Comparison of ENCODE assay signal across 15 cellular contexts in the genomic region with DNA sequence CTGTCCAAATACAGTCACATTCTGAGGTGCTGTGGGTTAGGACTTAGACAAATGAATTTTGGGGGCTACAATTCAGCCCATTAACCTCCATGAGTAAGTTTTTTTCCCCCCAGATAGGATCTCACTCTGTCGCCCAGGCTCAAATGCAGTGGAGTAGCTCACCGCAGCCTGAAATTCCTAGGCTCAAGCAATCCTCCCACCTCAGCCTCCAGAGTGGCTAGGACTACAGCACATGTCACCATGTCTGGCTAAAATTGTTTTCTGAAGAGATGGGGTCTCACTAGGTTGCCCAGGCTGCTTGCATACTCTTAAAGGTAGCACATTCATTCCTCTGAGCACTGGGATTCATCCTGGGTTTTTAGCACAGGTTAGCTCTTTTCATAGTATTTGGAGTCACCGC. TPM values are rescaled to one million over a fixed set of nuclear protein-coding genes. Genes with fewer than 3 reads are reported as not detected.
DNase-seq lines count a peak whose midpoint lies in the region; ATAC-seq, FAIRE-seq and TF ChIP-seq lines count a peak whose summit lies in the region.
"Had no signal": no experiment of that assay in that cellular context is flagged by ENCODE, and none has a peak within 500 bp of the region (broad histone marks: within the 10 kb centered on the region; RNA-seq: fewer than 3 reads in every experiment).

No MANE protein-coding gene starts in this region.

- in situ Hi-C loops in HepG2 (cut with HindIII; ENCODE audit: extremely low pct_ligation_motif_present, low pct_unique_long_range_greater_than_20kb): no loop called here
- in situ Hi-C loops in GM12878 (cut with MboI): no loop called here

- no peak overlapping the region for H3K4me3 Mint-ChIP-seq in stimulated activated effector memory CD8-positive, alpha-beta T cell treated with anti-CD3 and anti-CD28 coated beads, Interleukin-12 subunit alpha, Interleukin-12 subunit beta, amount 100 ng/mL, for 72 hours
- H3K4me3 Mint-ChIP-seq: B cell; CD8-positive, alpha-beta memory T cell had no signal

- ATAC-seq in HepG2 (no peak), right lobe of liver (no peak), GM12878 (no peak), HG03108 (IDR thresholded peaks at IDR 0.05; ENCODE audit: unreplicated experiment) (no peak), gastroesophageal sphincter (no peak)
- no peak for ATAC-seq in stimulated activated effector memory CD8-positive, alpha-beta T cell treated with anti-CD3 and anti-CD28 coated beads, Interleukin-12 subunit alpha, Interleukin-12 subunit beta, amount 100 ng/mL, for 72 hours
- ATAC-seq: HCT116 had no signal

- WGBS in HepG2 (ENCODE audit: low lambda C conversion rate): 99% methylated on average over 3 of the region's 3 CpGs
- WGBS in right lobe of liver (ENCODE audit: insufficient coverage, low coverage, low lambda C conversion rate, missing lambda C conversion rate): 88% methylated on average over 1 of the region's 3 CpGs
- 98% methylated on average over 3 of the region's 3 CpGs for WGBS in GM12878 (ENCODE audit: insufficient coverage, insufficient replicate concordance, low lambda C conversion rate, missing lambda C conversion rate)
- 93 to 100% methylated on average over 1 to 3 of the region's 3 CpGs for WGBS in gastroesophageal sphincter (ENCODE audit: low coverage in 1 of 2), 2 donors

- H3K9me3 ChIP-seq in HepG2 (ENCODE audit: low read length) (no peaks in the 10 kb centered on the region), right lobe of liver (no peaks in the 10 kb centered on the region), HEK293 (ENCODE audit: control insufficient read depth, insufficient read depth, low read depth, low read length) (no peaks in the 10 kb centered on the region), GM12878 (replicated peaks; ENCODE audit: control insufficient read depth, insufficient read depth, low read length) (no peaks in the 10 kb centered on the region), gastroesophageal sphincter (no peaks in the 10 kb centered on the region)
- H3K9me3 ChIP-seq: BLaER1 treated with 17β-estradiol and CSF1 and Interleukin-3, amounts not matched to agents 10 nM and 100 nM had no signal

- peaks cover 44% of the 10 kb centered on the region for H3K79me2 ChIP-seq in HepG2 (ENCODE audit: insufficient read depth, low read length)
- H3K79me2 ChIP-seq in GM12878 (ENCODE audit: control insufficient read depth, insufficient read depth, low read length): peaks cover 39% of the 10 kb centered on the region

- CTCF ChIA-PET in HepG2 (lab: Yijun Ruan, JAX; ENCODE audit: low intra/inter-chr PET ratio, low total read pairs) (no interaction called here), HEK293 (lab: Yijun Ruan, JAX) (interaction anchor here (0.7 to 1.0 kb wide), 2 partner anchors 17 to 86 kb away, joined by 3 to 4 read pairs; no protein-coding TSS in a partner anchor), GM12878 (lab: Yijun Ruan, JAX) (interaction anchor here (1.2 to 1.7 kb wide), 4 partner anchors 19 to 164 kb away, joined by 3 to 5 read pairs (median 4); a partner anchor contains a TSS)

- POLR2A ChIA-PET in HepG2 (lab: Yijun Ruan, JAX) (no interaction called here), HEK293 (lab: Yijun Ruan, JAX) (no interaction called here), GM12878 (lab: Charles Lee) (no interaction called here)

- H4K20me1 ChIP-seq in HepG2 (ENCODE audit: insufficient read depth, low read length): peaks cover 31% of the 10 kb centered on the region
- H4K20me1 ChIP-seq in GM12878 (ENCODE audit: control insufficient read depth, insufficient read depth): peaks cover 7% of the 10 kb centered on the region; the same call in 1 of the 2 replicates

- H3K4me1 ChIP-seq in HepG2 (ENCODE audit: insufficient read depth, low read length): no peaks in the 10 kb centered on the region
- H3K4me1 ChIP-seq in right lobe of liver: peaks cover 0 to 4% (median 0%) of the 10 kb centered on the region in 4 donors
- peaks cover 6% of the 10 kb centered on the region for H3K4me1 ChIP-seq in HEK293 (ENCODE audit: control insufficient read depth, insufficient read depth, low read length)
- H3K4me1 ChIP-seq in GM12878 (ENCODE audit: control insufficient read depth, insufficient read depth, low read length): no peaks in the 10 kb centered on the region
- H3K4me1 ChIP-seq in gastroesophageal sphincter: peaks cover 0 to 26% (median 12%) of the 10 kb centered on the region in 3 donors

- no peak for FAIRE-seq in HepG2 (lab: Jason Lieb, UNC)
- FAIRE-seq in GM12878 (lab: Jason Lieb, UNC): no peak

- no peak overlapping the region for H3K27ac ChIP-seq in HepG2 (ENCODE audit: extremely low read length, insufficient read depth, low read length)
- no peak overlapping the region for H3K27ac ChIP-seq in right lobe of liver
- H3K27ac ChIP-seq in HEK293 (ENCODE audit: extremely low read depth, low read depth, low read length): no peak overlapping the region
- no peak overlapping the region for H3K27ac ChIP-seq in GM12878 (ENCODE audit: control insufficient read depth, insufficient read depth)
- H3K27ac ChIP-seq in gastroesophageal sphincter: no peak overlapping the region
- H3K27ac ChIP-seq: BLaER1 treated with 17β-estradiol and CSF1 and Interleukin-3, amounts not matched to agents 10 nM and 100 nM had no signal

- no TSS peak for BruUV-seq in HepG2 (replicated peaks; lab: Mats Ljungman, UMichigan)
- BruUV-seq in GM12878 (replicated peaks; lab: Mats Ljungman, UMichigan): TSS peak; percentile 8

- TF ChIP-seq EP300 in HepG2 (IDR thresholded peaks at IDR 0.05; ENCODE audit: low read depth in 2 of 2, low read length in 2 of 2) (no peak), HepG2 (CRISPR knock-in tag; IDR thresholded peaks at IDR 0.05; ENCODE audit: borderline replicate concordance) (no peak), GM12878 (IDR thresholded peaks at IDR 0.05; ENCODE audit: borderline replicate concordance in 1 of 2, control insufficient read depth in 1 of 2, low read depth in 2 of 2, low read length in 2 of 2) (no peak), gastroesophageal sphincter (IDR thresholded peaks at IDR 0.05) (no peak)

- H3K36me3 ChIP-seq in HepG2 (replicated peaks in 1 of 2; ENCODE audit: control insufficient read depth in 1 of 2, insufficient read depth in 2 of 2, low read length in 2 of 2) (peaks cover 16 to 68% of the 10 kb centered on the region in 2 experiments), right lobe of liver (peaks cover 6 to 60% (median 19%) of the 10 kb centered on the region in 4 donors), HEK293 (ENCODE audit: control insufficient read depth in 2 of 2, insufficient read depth in 1 of 2, low read length in 2 of 2) (peaks cover 59 to 80% of the 10 kb centered on the region in 2 experiments), GM12878 (ENCODE audit: control insufficient read depth in 2 of 2, insufficient read depth in 2 of 2, low read length in 1 of 2) (peaks cover 10 to 37% of the 10 kb centered on the region in 2 experiments), gastroesophageal sphincter (peaks cover 6 to 72% of the 10 kb centered on the region in 2 donors)

- SMC1A ChIA-PET in GM12878 (lab: Charles Lee; ENCODE audit: uncharacterized antibody, unreplicated experiment): interaction anchor here (0.6 to 2.3 kb wide), 8 partner anchors 8 to 86 kb away, joined by 3 to 8 read pairs (median 4); no protein-coding TSS in a partner anchor

- DNase-seq in HepG2 (ENCODE audit: low spot score) (no peak), right lobe of liver (no peak), GM12878 (ENCODE audit: low read depth, low spot score) (no peak)
- no peak for DNase-seq in stimulated activated effector memory CD8-positive, alpha-beta T cell treated with anti-CD3 and anti-CD28 coated beads, Interleukin-12 subunit alpha, Interleukin-12 subunit beta, amount 100 ng/mL, for 72 hours (ENCODE audit: low spot score in 2 of 2)
- DNase-seq: CD8-positive, alpha-beta memory T cell; COR-L47; GDM1; GOT3; H7 had no signal

- H3K4me1 Mint-ChIP-seq in stimulated activated effector memory CD8-positive, alpha-beta T cell treated with anti-CD3 and anti-CD28 coated beads, Interleukin-12 subunit alpha, Interleukin-12 subunit beta, amount 100 ng/mL, for 72 hours: peaks cover 6% of the 10 kb centered on the region

- H3K4me3 ChIP-seq in HepG2 (replicated peaks in 1 of 3; ENCODE audit: insufficient read depth in 1 of 3, low read depth in 2 of 3, low read length in 3 of 3) (no peak overlapping the region), right lobe of liver (no peak overlapping the region), HEK293 (ENCODE audit: low read depth, low read length) (no peak overlapping the region), GM12878 (no peak overlapping the region), gastroesophageal sphincter (no peak overlapping the region)
- H3K4me3 ChIP-seq: BLaER1 treated with 17β-estradiol and CSF1 and Interleukin-3, amounts not matched to agents 10 nM and 100 nM had no signal

- no peaks in the 10 kb centered on the region for H3K9me3 Mint-ChIP-seq in stimulated activated effector memory CD8-positive, alpha-beta T cell treated with anti-CD3 and anti-CD28 coated beads, Interleukin-12 subunit alpha, Interleukin-12 subunit beta, amount 100 ng/mL, for 72 hours
- H3K9me3 Mint-ChIP-seq: CD8-positive, alpha-beta memory T cell had no signal

- H3K27me3 ChIP-seq in HepG2 (ENCODE audit: control insufficient read depth in 1 of 2, insufficient read depth in 2 of 2, low read length in 2 of 2) (no peaks in the 10 kb centered on the region), right lobe of liver (no peaks in the 10 kb centered on the region), GM12878 (replicated peaks in 1 of 2; ENCODE audit: control insufficient read depth in 2 of 2, insufficient read depth in 2 of 2, low read length in 1 of 2) (no peaks in the 10 kb centered on the region), gastroesophageal sphincter (no peaks in the 10 kb centered on the region)
- H3K27me3 ChIP-seq: BLaER1 treated with 17β-estradiol and CSF1 and Interleukin-3, amounts not matched to agents 10 nM and 100 nM had no signal

- peak overlapping the region; percentile 77 for H3K27ac Mint-ChIP-seq in stimulated activated effector memory CD8-positive, alpha-beta T cell treated with anti-CD3 and anti-CD28 coated beads, Interleukin-12 subunit alpha, Interleukin-12 subunit beta, amount 100 ng/mL, for 72 hours
- H3K27ac Mint-ChIP-seq: B cell had no signal

- TF ChIP-seq POLR2A in HepG2 (IDR thresholded peaks at IDR 0.05; ENCODE audit: insufficient read depth in 1 of 2, low read depth in 2 of 2, low read length in 2 of 2) (no peak), right lobe of liver (IDR thresholded peaks at IDR 0.05) (no peak), GM12878 (IDR thresholded peaks at IDR 0.05; ENCODE audit: low read depth, low read length) (no peak), gastroesophageal sphincter (IDR thresholded peaks at IDR 0.05) (no peak)

- no peak for TF ChIP-seq CTCF in HepG2 (CRISPR knock-in tag; IDR thresholded peaks at IDR 0.05)
- no peak for TF ChIP-seq CTCF in right lobe of liver (IDR thresholded peaks at IDR 0.05)
- no peak for TF ChIP-seq CTCF in HEK293 (tag by site-specific recombination; IDR thresholded peaks at IDR 0.05)
- TF ChIP-seq CTCF in GM12878 (IDR thresholded peaks at IDR 0.05 in 2 of 3, conservative IDR thresholded peaks at IDR 0.05 in 1 of 3; ENCODE audit: control insufficient read depth in 2 of 3, extremely low read depth in 1 of 3, insufficient read depth in 1 of 3, low read depth in 3 of 3, low read length in 3 of 3): no peak
- no peak for TF ChIP-seq CTCF in gastroesophageal sphincter (IDR thresholded peaks at IDR 0.05)

- H3K9ac ChIP-seq in HepG2 (ENCODE audit: insufficient read depth, low read depth, low read length) (no peak overlapping the region), GM12878 (ENCODE audit: control insufficient read depth, insufficient read depth, low read length) (no peak overlapping the region)
- H3K9ac ChIP-seq: BLaER1 treated with 17β-estradiol and CSF1 and Interleukin-3, amounts not matched to agents 10 nM and 100 nM had no signal

- TF ChIP-seq RAD21 in HepG2 (CRISPR knock-in tag; IDR thresholded peaks at IDR 0.05) (no peak), GM12878 (IDR thresholded peaks at IDR 0.05; ENCODE audit: insufficient read depth, low read depth, low read length) (no peak)

- intact Hi-C loops in HepG2 (cut with micrococcal nuclease; ENCODE audit: unreplicated experiment) (no loop called here), right lobe of liver (cut with DNase I) (no loop called here), GM12878 (cut with micrococcal nuclease; ENCODE audit: unreplicated experiment) (no loop called here)

- H3K36me3 Mint-ChIP-seq in stimulated activated effector memory CD8-positive, alpha-beta T cell treated with anti-CD3 and anti-CD28 coated beads, Interleukin-12 subunit alpha, Interleukin-12 subunit beta, amount 100 ng/mL, for 72 hours: peaks cover 93% of the 10 kb centered on the region

- no peak overlapping the region for H3K4me2 ChIP-seq in HepG2 (ENCODE audit: low read depth, low read length)
- no peak overlapping the region for H3K4me2 ChIP-seq in GM12878 (ENCODE audit: control insufficient read depth, insufficient read depth)
- H3K4me2 ChIP-seq: BLaER1 treated with 17β-estradiol and CSF1 and Interleukin-3, amounts not matched to agents 10 nM and 100 nM had no signal

- H2AFZ ChIP-seq in HepG2 (ENCODE audit: low read length): no peak overlapping the region
- H2AFZ ChIP-seq in GM12878 (ENCODE audit: control insufficient read depth, low read depth, low read length): no peak overlapping the region

- RAD21 ChIA-PET in GM12878 (lab: Charles Lee; ENCODE audit: unreplicated experiment): interaction anchor here (1.2 kb wide), 1 partner anchor 17 kb away, joined by 3 read pairs; no protein-coding TSS in a partner anchor

RNA-seq across cellular contexts. Expression of a gene that starts 22.2 kb away (rescaled TPM):
- total RNA-seq in HepG2 (2016; rRNA removed; fragmentation: Illumina TruSeq; extraction: Trizol) (171 and 233 TPM in 2 replicates), right lobe of liver (10 to 100 TPM; 50.8 to 80.5 (median 65.0) TPM), GM12878 (2014; rRNA removed) (88.9 and 112 TPM in 2 replicates), GM12878 (2014; rRNA removed; fragmentation: Illumina TruSeq; extraction: Trizol) (62.7 and 64.6 TPM in 2 replicates), GM12878 (2021) (155 and 165 TPM in 2 replicates), gastroesophageal sphincter (100 to 1,000 TPM; 116 to 212 (median 129) TPM)
- 21.6 and 28.6 TPM in 2 replicates for total RNA-seq in HepG2 (2016; cell fraction: cytosol; rRNA removed; fragmentation: Illumina TruSeq; extraction: Trizol; ENCODE audit: low read depth)
- 162 and 226 TPM in 2 replicates for total RNA-seq in HepG2 (2016; cell fraction: insoluble cytoplasmic fraction; rRNA removed; fragmentation: Illumina TruSeq; extraction: Trizol)
- total RNA-seq in HepG2 (2016; cell fraction: membrane; rRNA removed; fragmentation: Illumina TruSeq; extraction: Trizol): 47.0 and 51.3 TPM in 2 replicates
- 47.7 and 59.2 TPM in 2 replicates for total RNA-seq in HepG2 (2016; cell fraction: nucleus; rRNA removed; fragmentation: Illumina TruSeq; extraction: Trizol)
- polyA plus RNA-seq in HepG2 (2011; rRNA removed) (58.8 and 82.4 TPM in 2 replicates), GM12878 (2011; rRNA removed) (225 and 324 TPM in 2 replicates), GM12878 (2014; fragmentation: Illumina TruSeq; extraction: Trizol) (83.8 and 85.3 TPM in 2 replicates), GM12878 (2014; fragmentation: Nextera tagmentation; extraction: Ambion mirVana) (10 to 100 TPM; 18.6 to 30.9 TPM), GM12878 (2014; rRNA removed) (159 and 170 TPM in 2 replicates), GM12878 (2016; fragmentation: Nextera tagmentation; extraction: Ambion mirVana) (100 to 1,000 TPM; 339 to 385 TPM)
- 55.3 and 74.3 TPM in 2 replicates for polyA plus RNA-seq in HepG2 (2011; cell fraction: cytosol; rRNA removed)
- 25.5 and 29.5 TPM in 2 replicates for polyA plus RNA-seq in HepG2 (2011; cell fraction: nucleus; rRNA removed)
- polyA plus RNA-seq in HepG2 (2012): 83.8 and 93.7 TPM in 2 replicates
- 12.3 and 12.6 TPM in 2 replicates for polyA plus RNA-seq in HepG2 (2016; cell fraction: cytosol; fragmentation: Illumina TruSeq; extraction: Trizol; ENCODE audit: low read depth)
- polyA plus RNA-seq in HepG2 (2016; cell fraction: insoluble cytoplasmic fraction; fragmentation: Illumina TruSeq; extraction: Trizol; ENCODE audit: low read depth): 264 and 283 TPM in 2 replicates
- polyA plus RNA-seq in HepG2 (2016; cell fraction: membrane; fragmentation: Illumina TruSeq; extraction: Trizol; ENCODE audit: low read depth): 21.0 and 27.2 TPM in 2 replicates
- polyA plus RNA-seq in HepG2 (2016; cell fraction: nucleus; fragmentation: Illumina TruSeq; extraction: Trizol; ENCODE audit: insufficient read depth, low read depth): 87.6 and 93.0 TPM in 2 replicates
- 21.1 and 47.5 TPM in 2 replicates for polyA minus RNA-seq in HepG2 (2011; rRNA and poly(A)+ RNA removed; ENCODE audit: low replicate concordance)
- 77.8 and 82.7 TPM in 2 replicates for polyA minus RNA-seq in HepG2 (2011; cell fraction: cytosol; rRNA and poly(A)+ RNA removed)
- polyA minus RNA-seq in HepG2 (2011; cell fraction: nucleus; rRNA and poly(A)+ RNA removed): 39.3 and 42.2 TPM in 2 replicates
- 47.7 and 59.6 TPM in 2 replicates for total RNA-seq in GM12878 (2013; cell fraction: nucleolus; rRNA removed)
- polyA plus RNA-seq in GM12878 (2011; ENCODE audit: low read depth): 32.4 TPM
- 82.5 and 86.9 TPM in 2 replicates for polyA plus RNA-seq in GM12878 (2011; cell fraction: cytosol; rRNA removed)
- 46.6 and 57.0 TPM in 2 replicates for polyA plus RNA-seq in GM12878 (2011; cell fraction: nucleus; rRNA removed)
- polyA plus RNA-seq in GM12878 (2012): 76.3 and 94.2 TPM in 2 replicates
- polyA minus RNA-seq in GM12878 (2011; rRNA and poly(A)+ RNA removed): 45.1 and 148 TPM in 2 replicates
- 69.5 and 87.0 TPM in 2 replicates for polyA minus RNA-seq in GM12878 (2011; cell fraction: cytosol; rRNA and poly(A)+ RNA removed)
- 10.0 and 23.6 TPM in 2 replicates for polyA minus RNA-seq in GM12878 (2011; cell fraction: nucleus; rRNA and poly(A)+ RNA removed)

RNA-seq across cellular contexts. Expression of a gene that starts 26.9 kb away (rescaled TPM):
- total RNA-seq in HepG2 (2016; rRNA removed; fragmentation: Illumina TruSeq; extraction: Trizol) (340 and 507 TPM in 2 replicates), right lobe of liver (100 to 1,000 TPM; 125 to 186 (median 149) TPM), GM12878 (2014; rRNA removed) (100 and 114 TPM in 2 replicates), GM12878 (2014; rRNA removed; fragmentation: Illumina TruSeq; extraction: Trizol) (404 and 421 TPM in 2 replicates), GM12878 (2021) (202 and 204 TPM in 2 replicates), gastroesophageal sphincter (100 to 1,000 TPM; 313 to 463 (median 399) TPM)
- 137 and 143 TPM in 2 replicates for total RNA-seq in HepG2 (2016; cell fraction: cytosol; rRNA removed; fragmentation: Illumina TruSeq; extraction: Trizol; ENCODE audit: low read depth)
- 343 and 521 TPM in 2 replicates for total RNA-seq in HepG2 (2016; cell fraction: insoluble cytoplasmic fraction; rRNA removed; fragmentation: Illumina TruSeq; extraction: Trizol)
- total RNA-seq in HepG2 (2016; cell fraction: membrane; rRNA removed; fragmentation: Illumina TruSeq; extraction: Trizol): 93.7 and 100 TPM in 2 replicates
- total RNA-seq in HepG2 (2016; cell fraction: nucleus; rRNA removed; fragmentation: Illumina TruSeq; extraction: Trizol): 151 and 157 TPM in 2 replicates
- polyA plus RNA-seq in HepG2 (2011; rRNA removed) (93.6 and 134 TPM in 2 replicates), GM12878 (2011; rRNA removed) (351 and 383 TPM in 2 replicates), GM12878 (2014; fragmentation: Illumina TruSeq; extraction: Trizol) (617 and 795 TPM in 2 replicates), GM12878 (2014; fragmentation: Nextera tagmentation; extraction: Ambion mirVana) (1,000 to 10,000 TPM; 1,587 to 1,686 TPM), GM12878 (2014; rRNA removed) (305 and 398 TPM in 2 replicates), GM12878 (2016; fragmentation: Nextera tagmentation; extraction: Ambion mirVana) (100 to 1,000 TPM; 868 to 919 TPM)
- polyA plus RNA-seq in HepG2 (2011; cell fraction: cytosol; rRNA removed): 88.5 and 154 TPM in 2 replicates
- polyA plus RNA-seq in HepG2 (2011; cell fraction: nucleus; rRNA removed): 34.1 and 52.2 TPM in 2 replicates
- polyA plus RNA-seq in HepG2 (2012): 309 and 384 TPM in 2 replicates
- 114 and 131 TPM in 2 replicates for polyA plus RNA-seq in HepG2 (2016; cell fraction: cytosol; fragmentation: Illumina TruSeq; extraction: Trizol; ENCODE audit: low read depth)
- polyA plus RNA-seq in HepG2 (2016; cell fraction: insoluble cytoplasmic fraction; fragmentation: Illumina TruSeq; extraction: Trizol; ENCODE audit: low read depth): 701 and 780 TPM in 2 replicates
- 95.3 and 99.7 TPM in 2 replicates for polyA plus RNA-seq in HepG2 (2016; cell fraction: membrane; fragmentation: Illumina TruSeq; extraction: Trizol; ENCODE audit: low read depth)
- polyA plus RNA-seq in HepG2 (2016; cell fraction: nucleus; fragmentation: Illumina TruSeq; extraction: Trizol; ENCODE audit: insufficient read depth, low read depth): 220 and 238 TPM in 2 replicates
- polyA minus RNA-seq in HepG2 (2011; rRNA and poly(A)+ RNA removed; ENCODE audit: low replicate concordance): 30.3 and 67.0 TPM in 2 replicates
- 87.3 and 99.7 TPM in 2 replicates for polyA minus RNA-seq in HepG2 (2011; cell fraction: cytosol; rRNA and poly(A)+ RNA removed)
- 122 and 128 TPM in 2 replicates for polyA minus RNA-seq in HepG2 (2011; cell fraction: nucleus; rRNA and poly(A)+ RNA removed)
- total RNA-seq in GM12878 (2013; cell fraction: nucleolus; rRNA removed): 141 and 142 TPM in 2 replicates
- 197 TPM for polyA plus RNA-seq in GM12878 (2011; ENCODE audit: low read depth)
- polyA plus RNA-seq in GM12878 (2011; cell fraction: cytosol; rRNA removed): 151 TPM in 2 replicates
- 163 and 175 TPM in 2 replicates for polyA plus RNA-seq in GM12878 (2011; cell fraction: nucleus; rRNA removed)
- polyA plus RNA-seq in GM12878 (2012): 274 and 324 TPM in 2 replicates
- polyA minus RNA-seq in GM12878 (2011; rRNA and poly(A)+ RNA removed): 121 and 212 TPM in 2 replicates
- 60.8 and 63.6 TPM in 2 replicates for polyA minus RNA-seq in GM12878 (2011; cell fraction: cytosol; rRNA and poly(A)+ RNA removed)
- polyA minus RNA-seq in GM12878 (2011; cell fraction: nucleus; rRNA and poly(A)+ RNA removed): 32.6 and 47.6 TPM in 2 replicates
